ENCODE assay signal across 27 cellular contexts in the genomic region with DNA sequence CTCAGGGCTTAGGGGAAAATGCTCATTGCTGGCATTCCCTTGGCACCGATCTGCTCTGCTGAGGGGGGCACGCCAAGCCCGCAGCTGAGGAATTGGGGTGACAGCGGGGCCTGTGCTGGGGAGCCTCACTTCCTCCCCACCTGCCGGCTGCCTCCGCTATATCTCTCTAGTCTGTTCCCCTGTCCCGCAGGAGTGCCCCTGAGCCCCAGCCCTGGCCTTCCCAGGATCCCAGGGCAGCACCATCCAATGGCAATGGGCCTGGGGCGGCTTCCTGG. TPM values are rescaled to one million over a fixed set of nuclear protein-coding genes. Genes with fewer than 3 reads are reported as not detected.
A peak's percentile ranks its signal among the peaks of the same experiment; 100 is the strongest.
DNase-seq lines count a peak whose midpoint lies in the region; ATAC-seq, FAIRE-seq and TF ChIP-seq lines count a peak whose summit lies in the region.
"Had no signal": no experiment of that assay in that cellular context is flagged by ENCODE, and none has a peak within 500 bp of the region (broad histone marks: within the 10 kb centered on the region; RNA-seq: fewer than 3 reads in every experiment).

No MANE protein-coding gene starts in this region.

- no peak overlapping the region for H3K14ac ChIP-seq in neuronal stem cell (ENCODE audit: low read length)

- peaks cover 0 to 2% (median 1%) of the 10 kb centered on the region in 3 donors for H3K27me3 Mint-ChIP-seq in CD14-positive monocyte (ENCODE audit: low read depth in 3 of 3)
- H3K27me3 Mint-ChIP-seq in activated CD4-positive, alpha-beta T cell treated with anti-CD3 and anti-CD28 coated beads, Interleukin-2, amount 10 ng/mL, durations not matched to agents 7 days and 5 days: peaks cover 2% of the 10 kb centered on the region

- BruUV-seq in K562 (replicated peaks; lab: Mats Ljungman, UMichigan): no TSS peak

- no peaks in the 10 kb centered on the region for H3K79me2 ChIP-seq in K562 (ENCODE audit: control insufficient read depth, insufficient read depth, low read length)

- peaks cover 33 to 58% of the 10 kb centered on the region in 2 donors for H3K36me3 Mint-ChIP-seq in CD14-positive monocyte
- peaks cover 17% of the 10 kb centered on the region for H3K36me3 Mint-ChIP-seq in activated CD4-positive, alpha-beta T cell treated with anti-CD3 and anti-CD28 coated beads, Interleukin-2, amount 10 ng/mL, durations not matched to agents 7 days and 5 days (ENCODE audit: low read depth)

- POLR2A ChIA-PET in K562 (lab: Yijun Ruan, JAX): no interaction called here
- POLR2A ChIA-PET in activated CD4-positive, alpha-beta T cell treated with anti-CD3 and anti-CD28 coated beads, Interleukin-2, amount 10 ng/mL, durations not matched to agents 7 days and 5 days (lab: Charles Lee): no interaction called here

- peaks cover 36% of the 10 kb centered on the region for H3K4me1 Mint-ChIP-seq in CD14-positive monocyte
- H3K4me1 Mint-ChIP-seq in activated CD4-positive, alpha-beta T cell treated with anti-CD3 and anti-CD28 coated beads, Interleukin-2, amount 10 ng/mL, durations not matched to agents 7 days and 5 days: peaks cover 6% of the 10 kb centered on the region

- no peak for ATAC-seq in K562
- ATAC-seq: CD8-positive, alpha-beta T cell; PC-3 had no signal

- no peak overlapping the region for H3K23ac ChIP-seq in neuronal stem cell (ENCODE audit: low read depth, low read length, poor library complexity)

- H4K91ac ChIP-seq in neuronal stem cell (ENCODE audit: low read depth, low read length, poor library complexity): no peak overlapping the region

- H2AFZ ChIP-seq in K562 (ENCODE audit: low read depth, low read length) (no peak overlapping the region), neuronal stem cell (ENCODE audit: low read length) (no peak overlapping the region)

- peaks cover 0 to 2% (median 0%) of the 10 kb centered on the region in 7 donors for H3K9me3 Mint-ChIP-seq in CD14-positive monocyte
- no peaks in the 10 kb centered on the region for H3K9me3 Mint-ChIP-seq in activated CD4-positive, alpha-beta T cell treated with anti-CD3 and anti-CD28 coated beads, Interleukin-2, amount 10 ng/mL, durations not matched to agents 7 days and 5 days
- H3K9me3 Mint-ChIP-seq: CD8-positive, alpha-beta T cell had no signal

- no peak overlapping the region for H4K8ac ChIP-seq in neuronal stem cell (ENCODE audit: low read depth, low read length)

- no peak overlapping the region for H3K4ac ChIP-seq in neuronal stem cell (ENCODE audit: low read length)

- no peak overlapping the region for H3K18ac ChIP-seq in neuronal stem cell (ENCODE audit: low read length)

- no peak overlapping the region for H2BK15ac ChIP-seq in neuronal stem cell (ENCODE audit: low read length)

- in situ Hi-C loops in K562 (cut with MboI): no loop called here

- intact Hi-C loops in CD14-positive monocyte (cut with micrococcal nuclease) (loop anchor here in 1 of 2 donors (5.0 kb wide), 1 partner anchor 36 kb away; the partner anchor contains the start of gene TRAPPC5), K562 (cut with micrococcal nuclease) (no loop called here)

- WGBS in K562 (ENCODE audit: insufficient coverage, low coverage, missing lambda C conversion rate): 93% methylated on average over 7 of the region's 8 CpGs
- WGBS in neuronal stem cell (ENCODE audit: extremely low coverage in 2 of 2, insufficient read length in 2 of 2, insufficient replicate concordance in 1 of 2), 2 donors: no CpG with 5 or more reads among the region's 8 CpGs

- peak overlapping the region; percentile 71 to 94 for H3K4me3 Mint-ChIP-seq in CD14-positive monocyte
- no peak overlapping the region for H3K4me3 Mint-ChIP-seq in activated CD4-positive, alpha-beta T cell treated with anti-CD3 and anti-CD28 coated beads, Interleukin-2, amount 10 ng/mL, durations not matched to agents 7 days and 5 days
- H3K4me3 Mint-ChIP-seq: CD8-positive, alpha-beta T cell had no signal

- no peak overlapping the region for H2BK120ac ChIP-seq in neuronal stem cell (ENCODE audit: low read depth, low read length)

- peak overlapping the region in 6 of 7 donors; percentile 50 to 97 (median 92) for H3K27ac Mint-ChIP-seq in CD14-positive monocyte
- H3K27ac Mint-ChIP-seq in activated CD4-positive, alpha-beta T cell treated with anti-CD3 and anti-CD28 coated beads, Interleukin-2, amount 10 ng/mL, durations not matched to agents 7 days and 5 days: no peak overlapping the region
- H3K27ac Mint-ChIP-seq: CD8-positive, alpha-beta T cell had no signal

- CTCF ChIA-PET in K562 (lab: Yijun Ruan, JAX; ENCODE audit: low intra/inter-chr PET ratio): no interaction called here
- CTCF ChIA-PET in activated CD4-positive, alpha-beta T cell treated with anti-CD3 and anti-CD28 coated beads, Interleukin-2, amount 10 ng/mL, durations not matched to agents 7 days and 5 days (lab: Charles Lee): no interaction called here

- H3K9me3 ChIP-seq in K562 (replicated peaks; ENCODE audit: control insufficient read depth, insufficient read depth, low read depth, low read length): no peaks in the 10 kb centered on the region
- H3K9me3 ChIP-seq in neuronal stem cell (replicated peaks in 1 of 2; ENCODE audit: control insufficient read depth in 2 of 2, insufficient read depth in 1 of 2, low read depth in 1 of 2, low read length in 2 of 2): no peaks in the 10 kb centered on the region
- H3K9me3 ChIP-seq: BLaER1, Caco-2, MG63 had no signal

- H3K9me1 ChIP-seq in K562 (ENCODE audit: control insufficient read depth, insufficient read depth, low read length): no peaks in the 10 kb centered on the region

- H3K4me3 ChIP-seq in K562 (no peak overlapping the region), neuronal stem cell (ENCODE audit: low read length in 2 of 2) (no peak overlapping the region)
- H3K4me3 ChIP-seq: BLaER1, MG63 had no signal

- H4K20me1 ChIP-seq in K562 (replicated peaks; ENCODE audit: control insufficient read depth, insufficient read depth, low read length): peaks cover 7% of the 10 kb centered on the region
- H4K20me1 ChIP-seq: BLaER1 had no signal

- no peak overlapping the region for H2BK5ac ChIP-seq in neuronal stem cell (ENCODE audit: low read length)

- TF ChIP-seq POLR2A in K562 (conservative IDR thresholded peaks at IDR 0.05): no peak

- H2AK5ac ChIP-seq in neuronal stem cell (ENCODE audit: low read depth, low read length): peak overlapping the region; percentile 74

- DNase-seq in CD14-positive monocyte (ENCODE audit: low spot score) (no peak), K562 (ENCODE audit: extremely low read depth in 1 of 4, low spot score in 3 of 4) (no peak), neuronal stem cell (ENCODE audit: low spot score) (no peak), NCI-H82 (lab: John Stamatoyannopoulos, UW) (no peak)
- no peak for DNase-seq in activated CD4-positive, alpha-beta T cell treated with anti-CD3 and anti-CD28 coated beads, Interleukin-2, amount 10 ng/mL, durations not matched to agents 7 days and 5 days
- DNase-seq: Caco-2; CD8-positive, alpha-beta T cell; DMS 273 treated with DMSO at 0.1 percent for 48 hours; DMS79; EL; GDM1; H7; MG63; NCI-H1105 treated with DMSO at 0.1 percent for 48 hours; NCI-H146; NCI-H1930; NCI-H2107; NCI-H524; NCI-H748 treated with DMSO at 0.1 percent for 48 hours; PC-3 had no signal

- peaks cover 2% of the 10 kb centered on the region for H3K79me1 ChIP-seq in neuronal stem cell (ENCODE audit: low read depth, low read length)

- no peak for TF ChIP-seq EP300 in K562 (IDR thresholded peaks at IDR 0.05; ENCODE audit: low read length)

- TF ChIP-seq CTCF in CD14-positive monocyte (IDR thresholded peaks at IDR 0.05): no peak
- TF ChIP-seq CTCF in K562 (IDR thresholded peaks at IDR 0.05 in 2 of 3, conservative IDR thresholded peaks at IDR 0.05 in 1 of 3; ENCODE audit: insufficient read depth in 2 of 3, low read depth in 1 of 3, low read length in 3 of 3): no peak

- H3K27me3 ChIP-seq in K562 (ENCODE audit: control insufficient read depth in 2 of 2, insufficient read depth in 2 of 2, low read length in 2 of 2) (no peaks in the 10 kb centered on the region), neuronal stem cell (ENCODE audit: control insufficient read depth in 3 of 3, insufficient read depth in 3 of 3, low read depth in 1 of 3, low read length in 3 of 3) (peaks cover 0 to 22% (median 4%) of the 10 kb centered on the region in 3 experiments)
- H3K27me3 ChIP-seq: BLaER1 had no signal

- H3K36me3 ChIP-seq in K562 (ENCODE audit: control insufficient read depth, insufficient read depth, low read length): peaks cover 47% of the 10 kb centered on the region; the same call in 2 of the 3 replicates
- no peaks in the 10 kb centered on the region for H3K36me3 ChIP-seq in neuronal stem cell (replicated peaks in 1 of 2; ENCODE audit: control insufficient read depth in 2 of 2, insufficient read depth in 2 of 2, low read length in 2 of 2)
- H3K36me3 ChIP-seq: MG63 had no signal

- H3K4me1 ChIP-seq in K562 (replicated peaks in 1 of 2; ENCODE audit: control insufficient read depth in 2 of 2, insufficient read depth in 2 of 2, low read length in 2 of 2) (peaks cover 0 to 53% of the 10 kb centered on the region in 2 experiments; a peak in 4 of 5 replicates), neuronal stem cell (ENCODE audit: control insufficient read depth in 2 of 2, insufficient read depth in 1 of 2, low read depth in 1 of 2, low read length in 2 of 2) (no peaks in the 10 kb centered on the region)
- H3K4me1 ChIP-seq: BLaER1, Caco-2 had no signal

- H3K4me2 ChIP-seq in K562 (ENCODE audit: insufficient read depth, low read length) (no peak overlapping the region), neuronal stem cell (ENCODE audit: insufficient read depth, low read length, poor library complexity, severe bottlenecking) (no peak overlapping the region)
- H3K4me2 ChIP-seq: BLaER1 had no signal

- no peak for TF ChIP-seq RAD21 in K562 (CRISPR knock-in tag; conservative IDR thresholded peaks at IDR 0.05 in 1 of 2, IDR thresholded peaks at IDR 0.05 in 1 of 2)

- no peak for FAIRE-seq in K562 (lab: Jason Lieb, UNC)
- FAIRE-seq: A204.1, GM12891, GM19239, HTR-8/SVneo had no signal

- H3K27ac ChIP-seq in K562 (ENCODE audit: extremely low read depth, low read depth, low read length) (no peak overlapping the region), neuronal stem cell (replicated peaks; ENCODE audit: low read length) (no peak overlapping the region)
- H3K27ac ChIP-seq: BLaER1 had no signal

- H3K9ac ChIP-seq in K562 (ENCODE audit: insufficient read depth in 1 of 2, low read depth in 2 of 2, low read length in 2 of 2) (peak overlapping the region in 1 of 2 experiments; percentile 45; a peak in 1 of 4 replicates), neuronal stem cell (ENCODE audit: low read depth, low read length, poor library complexity) (no peak overlapping the region)
- H3K9ac ChIP-seq: BLaER1 had no signal

- no peak overlapping the region for H2BK12ac ChIP-seq in neuronal stem cell (ENCODE audit: low read length)

RNA-seq across cellular contexts. Expression of gene STXBP2, which starts 9.5 kb away (rescaled TPM):
- polyA plus RNA-seq in CD14-positive monocyte (100 to 1,000 TPM; 249 to 327 TPM), K562 (2011; rRNA removed) (141 and 157 TPM in 2 replicates), K562 (2014; fragmentation: Illumina TruSeq; extraction: Trizol) (71.3 and 102 TPM in 2 replicates), K562 (2014; fragmentation: Nextera tagmentation; extraction: Ambion mirVana) (1 to 10 TPM; 2.5 to 9.1 TPM), K562 (2014; rRNA removed) (142 and 145 TPM in 2 replicates)
- 1,097 and 1,923 TPM in 2 replicates for total RNA-seq in K562 (2011; cell fraction: chromatin; rRNA removed; ENCODE audit: low replicate concordance)
- 928 and 1,024 TPM in 2 replicates for total RNA-seq in K562 (2011; cell fraction: nucleolus; rRNA removed)
- 1,126 and 1,380 TPM in 2 replicates for total RNA-seq in K562 (2011; cell fraction: nucleoplasm; rRNA removed)
- total RNA-seq in K562 (2014; rRNA removed) (79.9 and 96.0 TPM in 2 replicates), K562 (2014; rRNA removed; fragmentation: Illumina TruSeq; extraction: Trizol) (29.8 and 31.6 TPM in 2 replicates), K562 (2015; rRNA removed; fragmentation: Illumina TruSeq; extraction: Trizol) (37.6 and 38.4 TPM in 2 replicates), K562 (2021) (136 and 163 TPM in 2 replicates)
- polyA plus RNA-seq in K562 (2011; cell fraction: cytosol; rRNA removed): 143 and 228 TPM in 2 replicates
- 689 and 874 TPM in 2 replicates for polyA plus RNA-seq in K562 (2011; cell fraction: nucleus; rRNA removed)
- 178 and 291 TPM in 2 replicates for polyA plus RNA-seq in K562 (2012)
- polyA minus RNA-seq in K562 (2011; rRNA and poly(A)+ RNA removed): 674 and 952 TPM in 2 replicates
- 134 and 138 TPM in 2 replicates for polyA minus RNA-seq in K562 (2011; cell fraction: cytosol; rRNA and poly(A)+ RNA removed)
- polyA minus RNA-seq in K562 (2011; cell fraction: nucleus; rRNA and poly(A)+ RNA removed): 244 and 299 TPM in 2 replicates
- 15.8 TPM for polyA plus RNA-seq in neuronal stem cell (2013, experiment 1 of 2)
- polyA plus RNA-seq in neuronal stem cell (2013, experiment 2 of 2): 14.9 TPM
- 100 to 1,000 TPM; 131 to 158 TPM for total RNA-seq in activated CD4-positive, alpha-beta T cell treated with anti-CD3 and anti-CD28 coated beads, Interleukin-2, amount 10 ng/mL, durations not matched to agents 7 days and 5 days

RNA-seq across cellular contexts. Expression of gene PCP2, which starts 12.8 kb away (rescaled TPM):
- not detected for polyA plus RNA-seq in CD14-positive monocyte
- total RNA-seq in K562 (2011; cell fraction: chromatin; rRNA removed; ENCODE audit: low replicate concordance): 1.8 TPM in 1 of 2 replicates, not detected in the other
- total RNA-seq in K562 (2011; cell fraction: nucleolus; rRNA removed): 0.53 and 1.2 TPM in 2 replicates
- 0.59 and 1.8 TPM in 2 replicates for total RNA-seq in K562 (2011; cell fraction: nucleoplasm; rRNA removed)
- 0.73 and 1.5 TPM in 2 replicates for total RNA-seq in K562 (2014; rRNA removed)
- 0.25 TPM in 1 of 2 replicates, not detected in the other for total RNA-seq in K562 (2014; rRNA removed; fragmentation: Illumina TruSeq; extraction: Trizol)
- total RNA-seq in K562 (2015; rRNA removed; fragmentation: Illumina TruSeq; extraction: Trizol): 0.23 TPM in 1 of 2 replicates, not detected in the other
- 0.96 and 1.3 TPM in 2 replicates for total RNA-seq in K562 (2021)
- 0.17 and 0.47 TPM in 2 replicates for polyA plus RNA-seq in K562 (2011; rRNA removed)
- 0.49 and 0.79 TPM in 2 replicates for polyA plus RNA-seq in K562 (2011; cell fraction: cytosol; rRNA removed)
- polyA plus RNA-seq in K562 (2011; cell fraction: nucleus; rRNA removed): 2.3 and 6.4 TPM in 2 replicates
- 1.7 and 3.8 TPM in 2 replicates for polyA plus RNA-seq in K562 (2012)
- polyA plus RNA-seq in K562 (2014; fragmentation: Illumina TruSeq; extraction: Trizol): 0.90 TPM in 1 of 2 replicates, not detected in the other
- polyA plus RNA-seq in K562 (2014; fragmentation: Nextera tagmentation; extraction: Ambion mirVana): under 1 TPM in 1 of 2 experiments, not detected in 1; 0.22 TPM
- polyA plus RNA-seq in K562 (2014; rRNA removed): 1.3 and 1.6 TPM in 2 replicates
- polyA minus RNA-seq in K562 (2011; rRNA and poly(A)+ RNA removed): not detected in 2 replicates
- not detected in 2 replicates for polyA minus RNA-seq in K562 (2011; cell fraction: cytosol; rRNA and poly(A)+ RNA removed)
- polyA minus RNA-seq in K562 (2011; cell fraction: nucleus; rRNA and poly(A)+ RNA removed): not detected in 2 replicates
- polyA plus RNA-seq in neuronal stem cell (2013, experiment 1 of 2): not detected
- not detected for polyA plus RNA-seq in neuronal stem cell (2013, experiment 2 of 2)
- total RNA-seq in activated CD4-positive, alpha-beta T cell treated with anti-CD3 and anti-CD28 coated beads, Interleukin-2, amount 10 ng/mL, durations not matched to agents 7 days and 5 days: 1 to 10 TPM in 1 of 2 experiments, under 1 TPM in 1; 0.82 to 1.2 TPM
- total RNA-seq: H7, LHCN-M2, PC-3 had no signal
- polyA plus RNA-seq: AG04450 had no signal

RNA-seq across cellular contexts. Expression of gene PET100, which starts 16.8 kb away (rescaled TPM):
- 100 to 1,000 TPM; 300 to 386 TPM for polyA plus RNA-seq in CD14-positive monocyte
- 38.1 and 46.0 TPM in 2 replicates for total RNA-seq in K562 (2011; cell fraction: chromatin; rRNA removed; ENCODE audit: low replicate concordance)
- total RNA-seq in K562 (2011; cell fraction: nucleolus; rRNA removed): 31.5 and 34.5 TPM in 2 replicates
- total RNA-seq in K562 (2011; cell fraction: nucleoplasm; rRNA removed): 43.6 and 52.8 TPM in 2 replicates
- 59.9 and 62.3 TPM in 2 replicates for total RNA-seq in K562 (2014; rRNA removed)
- 116 and 120 TPM in 2 replicates for total RNA-seq in K562 (2014; rRNA removed; fragmentation: Illumina TruSeq; extraction: Trizol)
- 82.1 and 93.7 TPM in 2 replicates for total RNA-seq in K562 (2015; rRNA removed; fragmentation: Illumina TruSeq; extraction: Trizol)
- total RNA-seq in K562 (2021): 147 and 160 TPM in 2 replicates
- polyA plus RNA-seq in K562 (2011; rRNA removed): 51.1 and 72.3 TPM in 2 replicates
- 21.3 and 27.3 TPM in 2 replicates for polyA plus RNA-seq in K562 (2011; cell fraction: cytosol; rRNA removed)
- polyA plus RNA-seq in K562 (2011; cell fraction: nucleus; rRNA removed): 33.8 and 34.8 TPM in 2 replicates
- polyA plus RNA-seq in K562 (2012): 68.4 and 184 TPM in 2 replicates
- polyA plus RNA-seq in K562 (2014; fragmentation: Illumina TruSeq; extraction: Trizol): 77.2 and 79.8 TPM in 2 replicates
- polyA plus RNA-seq in K562 (2014; fragmentation: Nextera tagmentation; extraction: Ambion mirVana): 100 to 1,000 TPM; 322 to 351 TPM
- 98.3 and 111 TPM in 2 replicates for polyA plus RNA-seq in K562 (2014; rRNA removed)
- polyA minus RNA-seq in K562 (2011; rRNA and poly(A)+ RNA removed): 14.1 and 14.8 TPM in 2 replicates
- polyA minus RNA-seq in K562 (2011; cell fraction: cytosol; rRNA and poly(A)+ RNA removed): 8.8 and 9.0 TPM in 2 replicates
- polyA minus RNA-seq in K562 (2011; cell fraction: nucleus; rRNA and poly(A)+ RNA removed): 4.7 and 15.7 TPM in 2 replicates
- 591 TPM for polyA plus RNA-seq in neuronal stem cell (2013, experiment 1 of 2)
- 612 TPM for polyA plus RNA-seq in neuronal stem cell (2013, experiment 2 of 2)
- total RNA-seq in activated CD4-positive, alpha-beta T cell treated with anti-CD3 and anti-CD28 coated beads, Interleukin-2, amount 10 ng/mL, durations not matched to agents 7 days and 5 days: 100 to 1,000 TPM; 108 to 169 TPM

RNA-seq across cellular contexts. Expression of gene XAB2, which starts 17.0 kb away (rescaled TPM):
- polyA plus RNA-seq in CD14-positive monocyte (1 to 10 TPM; 4.6 to 8.8 TPM), K562 (2011; rRNA removed) (19.1 and 36.3 TPM in 2 replicates), K562 (2014; fragmentation: Illumina TruSeq; extraction: Trizol) (20.0 and 33.9 TPM in 2 replicates), K562 (2014; fragmentation: Nextera tagmentation; extraction: Ambion mirVana) (under 1 TPM; 0.21 to 0.71 TPM), K562 (2014; rRNA removed) (36.7 and 38.4 TPM in 2 replicates)
- total RNA-seq in K562 (2011; cell fraction: chromatin; rRNA removed; ENCODE audit: low replicate concordance): 26.2 and 87.7 TPM in 2 replicates
- 82.9 and 84.2 TPM in 2 replicates for total RNA-seq in K562 (2011; cell fraction: nucleolus; rRNA removed)
- total RNA-seq in K562 (2011; cell fraction: nucleoplasm; rRNA removed): 36.0 and 40.3 TPM in 2 replicates
- total RNA-seq in K562 (2014; rRNA removed) (43.7 and 54.6 TPM in 2 replicates), K562 (2014; rRNA removed; fragmentation: Illumina TruSeq; extraction: Trizol) (5.6 and 7.6 TPM in 2 replicates), K562 (2015; rRNA removed; fragmentation: Illumina TruSeq; extraction: Trizol) (22.0 and 24.3 TPM in 2 replicates), K562 (2021) (58.3 and 58.7 TPM in 2 replicates)
- polyA plus RNA-seq in K562 (2011; cell fraction: cytosol; rRNA removed): 34.9 and 73.2 TPM in 2 replicates
- polyA plus RNA-seq in K562 (2011; cell fraction: nucleus; rRNA removed): 90.6 and 116 TPM in 2 replicates
- polyA plus RNA-seq in K562 (2012): 39.7 and 58.7 TPM in 2 replicates
- 19.3 and 29.5 TPM in 2 replicates for polyA minus RNA-seq in K562 (2011; rRNA and poly(A)+ RNA removed)
- 50.8 and 65.5 TPM in 2 replicates for polyA minus RNA-seq in K562 (2011; cell fraction: cytosol; rRNA and poly(A)+ RNA removed)
- polyA minus RNA-seq in K562 (2011; cell fraction: nucleus; rRNA and poly(A)+ RNA removed): 26.3 and 36.9 TPM in 2 replicates
- 25.9 TPM for polyA plus RNA-seq in neuronal stem cell (2013, experiment 1 of 2)
- polyA plus RNA-seq in neuronal stem cell (2013, experiment 2 of 2): 24.7 TPM
- 10 to 100 TPM; 46.0 to 50.0 TPM for total RNA-seq in activated CD4-positive, alpha-beta T cell treated with anti-CD3 and anti-CD28 coated beads, Interleukin-2, amount 10 ng/mL, durations not matched to agents 7 days and 5 days

RNA-seq across cellular contexts. Expression of gene RETN, which starts 22.5 kb away (rescaled TPM):
- polyA plus RNA-seq in CD14-positive monocyte (100 to 1,000 TPM in 1 of 2 donors, 10 to 100 TPM in 1; 60.0 to 119 TPM), K562 (2011; rRNA removed) (not detected in 2 replicates), K562 (2014; fragmentation: Illumina TruSeq; extraction: Trizol) (not detected in 2 replicates), K562 (2014; fragmentation: Nextera tagmentation; extraction: Ambion mirVana) (not detected), K562 (2014; rRNA removed) (not detected in 2 replicates)
- not detected in 2 replicates for total RNA-seq in K562 (2011; cell fraction: chromatin; rRNA removed; ENCODE audit: low replicate concordance)
- total RNA-seq in K562 (2011; cell fraction: nucleolus; rRNA removed): not detected in 2 replicates
- total RNA-seq in K562 (2011; cell fraction: nucleoplasm; rRNA removed): not detected in 2 replicates
- total RNA-seq in K562 (2014; rRNA removed) (not detected in 2 replicates), K562 (2014; rRNA removed; fragmentation: Illumina TruSeq; extraction: Trizol) (not detected in 2 replicates), K562 (2015; rRNA removed; fragmentation: Illumina TruSeq; extraction: Trizol) (not detected in 2 replicates), K562 (2021) (not detected in 2 replicates)
- polyA plus RNA-seq in K562 (2011; cell fraction: cytosol; rRNA removed): not detected in 2 replicates
- not detected in 2 replicates for polyA plus RNA-seq in K562 (2011; cell fraction: nucleus; rRNA removed)
- not detected in 2 replicates for polyA plus RNA-seq in K562 (2012)
- polyA minus RNA-seq in K562 (2011; rRNA and poly(A)+ RNA removed): not detected in 2 replicates
- polyA minus RNA-seq in K562 (2011; cell fraction: cytosol; rRNA and poly(A)+ RNA removed): not detected in 2 replicates
- polyA minus RNA-seq in K562 (2011; cell fraction: nucleus; rRNA and poly(A)+ RNA removed): not detected in 2 replicates
- not detected for polyA plus RNA-seq in neuronal stem cell (2013, experiment 1 of 2)
- polyA plus RNA-seq in neuronal stem cell (2013, experiment 2 of 2): not detected
- not detected for total RNA-seq in activated CD4-positive, alpha-beta T cell treated with anti-CD3 and anti-CD28 coated beads, Interleukin-2, amount 10 ng/mL, durations not matched to agents 7 days and 5 days
- total RNA-seq: Caco-2; CD8-positive, alpha-beta T cell; H7; LHCN-M2; PC-3 had no signal
- polyA plus RNA-seq: AG04450 had no signal
